In genomic region chr10:3969876-3970666, GRCh38 we compare ENCODE assay signal across 15 cellular contexts.
DNase-seq lines count a peak whose midpoint lies in the region; ATAC-seq lines count a peak whose summit lies in the region.
"Had no signal": no experiment of that assay in that cellular context is flagged by ENCODE, and none has a peak within 500 bp of the region (broad histone marks: within the 10 kb centered on the region; RNA-seq: fewer than 3 reads in every experiment).

No MANE protein-coding gene starts in this region.

- DNase-seq in activated naive CD4-positive, alpha-beta T cell treated with anti-CD3 and anti-CD28 coated beads, Interleukin-2, amount 10 ng/mL, durations not matched to agents 7 days and 5 days = no peak
- DNase-seq in activated naive CD4-positive, alpha-beta T cell (lab: John Stamatoyannopoulos, UW) = no peak
- DNase-seq in islet precursor cell (peak; percentile 86), ureter (ENCODE audit: low spot score) (peak; percentile 77)
- DNase-seq: activated gamma-delta T cell; cerebellar nuclear complex; NCI-H2081 treated with DMSO at 0.1 percent for 48 hours; NK-92 treated with Interleukin-12 subunit alpha and Interleukin-12 subunit beta, amount 100 ng/mL, for 24 hours; SJCRH30; WERI-Rb-1 had no signal

- peak; percentile 65 for ATAC-seq in activated T-helper 17 cell treated with anti-CD3 and anti-CD28 coated beads, Interleukin-2, amount 50 U/mL, for 72 hours (replicated peaks)
- ATAC-seq in GM21381 (IDR thresholded peaks at IDR 0.05; ENCODE audit: unreplicated experiment) (no peak), HG03095 (IDR thresholded peaks at IDR 0.05; ENCODE audit: unreplicated experiment) (no peak), HG02610 (IDR thresholded peaks at IDR 0.05; ENCODE audit: unreplicated experiment) (no peak)
- ATAC-seq: GM23338 had no signal

- H3K27ac Mint-ChIP-seq in activated naive CD4-positive, alpha-beta T cell treated with anti-CD3 and anti-CD28 coated beads, Interleukin-2, amount 10 ng/mL, durations not matched to agents 7 days and 5 days = peak overlapping the region; percentile 100
- peak overlapping the region; percentile 90 for H3K27ac Mint-ChIP-seq in activated T-helper 17 cell treated with anti-CD3 and anti-CD28 coated beads, Interleukin-2, amount 50 U/mL, for 72 hours
- H3K27ac Mint-ChIP-seq: GM23338 had no signal

- H3K36me3 Mint-ChIP-seq in activated naive CD4-positive, alpha-beta T cell treated with anti-CD3 and anti-CD28 coated beads, Interleukin-2, amount 10 ng/mL, durations not matched to agents 7 days and 5 days = peaks cover 33% of the 10 kb centered on the region
- H3K36me3 Mint-ChIP-seq in activated T-helper 17 cell treated with anti-CD3 and anti-CD28 coated beads, Interleukin-2, amount 50 U/mL, for 72 hours (ENCODE audit: low read depth) = no peaks in the 10 kb centered on the region

- CTCF ChIA-PET in activated naive CD4-positive, alpha-beta T cell treated with anti-CD3 and anti-CD28 coated beads, Interleukin-2, amount 10 ng/mL, durations not matched to agents 7 days and 5 days (lab: Charles Lee) = interaction anchor here (0.6 kb wide), 1 partner anchor 89 kb away, joined by 6 read pairs; no protein-coding TSS in a partner anchor

- H3K4me3 Mint-ChIP-seq in activated naive CD4-positive, alpha-beta T cell treated with anti-CD3 and anti-CD28 coated beads, Interleukin-2, amount 10 ng/mL, durations not matched to agents 7 days and 5 days = peak overlapping the region; percentile 4
- H3K4me3 Mint-ChIP-seq in activated T-helper 17 cell treated with anti-CD3 and anti-CD28 coated beads, Interleukin-2, amount 50 U/mL, for 72 hours = peak overlapping the region; percentile 82
- H3K4me3 Mint-ChIP-seq: GM23338 had no signal

- H3K9me3 Mint-ChIP-seq in activated naive CD4-positive, alpha-beta T cell treated with anti-CD3 and anti-CD28 coated beads, Interleukin-2, amount 10 ng/mL, durations not matched to agents 7 days and 5 days = peaks cover 14% of the 10 kb centered on the region
- peaks cover 10% of the 10 kb centered on the region for H3K9me3 Mint-ChIP-seq in activated T-helper 17 cell treated with anti-CD3 and anti-CD28 coated beads, Interleukin-2, amount 50 U/mL, for 72 hours
- H3K9me3 Mint-ChIP-seq: GM23338 had no signal

- peaks cover 60% of the 10 kb centered on the region for H3K4me1 Mint-ChIP-seq in activated naive CD4-positive, alpha-beta T cell treated with anti-CD3 and anti-CD28 coated beads, Interleukin-2, amount 10 ng/mL, durations not matched to agents 7 days and 5 days
- peaks cover 43% of the 10 kb centered on the region for H3K4me1 Mint-ChIP-seq in activated T-helper 17 cell treated with anti-CD3 and anti-CD28 coated beads, Interleukin-2, amount 50 U/mL, for 72 hours
- H3K4me1 Mint-ChIP-seq: GM23338 had no signal

- no peaks in the 10 kb centered on the region for H3K27me3 Mint-ChIP-seq in activated naive CD4-positive, alpha-beta T cell treated with anti-CD3 and anti-CD28 coated beads, Interleukin-2, amount 10 ng/mL, durations not matched to agents 7 days and 5 days
- H3K27me3 Mint-ChIP-seq in activated T-helper 17 cell treated with anti-CD3 and anti-CD28 coated beads, Interleukin-2, amount 50 U/mL, for 72 hours = no peaks in the 10 kb centered on the region

Comparison
In these comparisons a context has a peak if more than half of its experiments do, and no peak if none do; other contexts are left out.
1. DNase-seq: peak in islet precursor cell (single experiment) and ureter (single experiment); none in activated naive CD4-positive, alpha-beta T cell treated with anti-CD3 and anti-CD28 coated beads, Interleukin-2, amount 10 ng/mL, durations not matched to agents 7 days and 5 days (single experiment) and activated naive CD4-positive, alpha-beta T cell (0 of 4).